1 cellular context compared by ENCODE assay signal in the genomic region with DNA sequence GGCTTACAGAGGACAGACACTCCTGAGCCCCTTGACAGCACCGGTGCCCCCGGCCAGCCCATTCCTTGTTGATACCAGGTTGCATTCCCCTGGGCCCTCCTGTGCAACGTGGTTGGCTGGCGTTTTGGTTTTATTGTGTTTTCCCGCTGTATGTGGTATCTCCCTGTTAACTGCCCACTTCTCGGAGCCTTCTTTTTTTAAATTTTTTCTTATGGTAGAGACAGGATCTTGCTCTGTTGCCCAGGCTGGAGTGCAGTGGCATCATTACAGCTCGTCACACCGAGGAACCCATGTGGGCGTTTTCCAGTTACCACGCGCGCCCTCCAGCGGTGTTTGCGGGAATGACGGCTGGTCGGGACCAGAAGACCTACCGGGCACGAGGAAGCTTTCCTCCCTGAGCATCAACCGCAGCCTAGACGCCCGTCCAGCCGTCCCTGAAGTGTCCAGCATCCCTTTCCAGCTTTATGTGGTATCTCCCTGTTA.
TF ChIP-seq lines count a peak whose summit lies in the region.

No MANE protein-coding gene starts in this region.

TF ChIP-seq in H1, 55 proteins besides CTCF, POLR2A, EP300 and RAD21:
- TF ChIP-seq SRF (IDR thresholded peaks at IDR 0.05; ENCODE audit: low read depth, low read length) = no peak
- no peak for TF ChIP-seq NANOG (IDR thresholded peaks at IDR 0.05; ENCODE audit: insufficient read depth, low read depth, low read length, poor library complexity, severe bottlenecking)
- TF ChIP-seq, protein P1, sequence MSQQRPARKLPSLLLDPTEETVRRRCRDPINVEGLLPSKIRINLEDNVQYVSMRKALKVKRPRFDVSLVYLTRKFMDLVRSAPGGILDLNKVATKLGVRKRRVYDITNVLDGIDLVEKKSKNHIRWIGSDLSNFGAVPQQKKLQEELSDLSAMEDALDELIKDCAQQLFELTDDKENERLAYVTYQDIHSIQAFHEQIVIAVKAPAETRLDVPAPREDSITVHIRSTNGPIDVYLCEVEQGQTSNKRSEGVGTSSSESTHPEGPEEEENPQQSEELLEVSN (IDR thresholded peaks at IDR 0.05) = peak; percentile 47
- no peak for TF ChIP-seq SAP30 (IDR thresholded peaks at IDR 0.05; ENCODE audit: insufficient read depth, insufficient replicate concordance, low read length)
- no peak for TF ChIP-seq TAF7 (optimal IDR thresholded peaks at IDR 0.05; ENCODE audit: borderline replicate concordance, low read depth, low read length)
- TF ChIP-seq RBBP5 (IDR thresholded peaks at IDR 0.05; ENCODE audit: borderline replicate concordance, low read depth, low read length) = no peak
- TF ChIP-seq KDM1A (IDR thresholded peaks at IDR 0.05; ENCODE audit: borderline replicate concordance, low read length) = 0 out of 2 replicates have a peak, but pooled peaks have one; percentile 54
- TF ChIP-seq PHF8 (conservative IDR thresholded peaks at IDR 0.05; ENCODE audit: low read depth, low read length) = no peak
- TF ChIP-seq, protein P2, sequence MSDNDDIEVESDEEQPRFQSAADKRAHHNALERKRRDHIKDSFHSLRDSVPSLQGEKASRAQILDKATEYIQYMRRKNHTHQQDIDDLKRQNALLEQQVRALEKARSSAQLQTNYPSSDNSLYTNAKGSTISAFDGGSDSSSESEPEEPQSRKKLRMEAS (IDR thresholded peaks at IDR 0.05) = peak; percentile 83
